18 cellular contexts compared by ENCODE assay signal in the genomic region with DNA sequence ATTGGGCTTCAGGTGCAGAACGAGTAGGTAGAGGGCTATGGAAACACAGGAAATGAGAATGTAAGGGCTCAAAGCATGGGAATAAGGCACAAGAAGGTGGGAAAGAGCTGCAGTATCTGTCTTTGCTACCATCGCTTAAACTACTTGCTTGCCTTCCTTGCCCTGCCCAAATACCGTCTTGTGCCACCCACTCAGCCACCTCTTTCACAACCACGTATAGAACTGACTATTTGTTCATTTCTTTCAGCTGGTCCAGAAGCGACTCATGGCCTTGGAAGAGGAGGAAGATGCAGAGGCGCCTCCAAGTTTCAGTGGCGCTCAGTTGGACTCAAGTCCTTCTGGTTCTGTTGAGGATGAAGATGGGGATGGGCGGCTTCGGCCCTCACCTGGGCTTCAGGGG. TPM values are rescaled to one million over a fixed set of nuclear protein-coding genes. Genes with fewer than 3 reads are reported as not detected.
DNase-seq lines count a peak whose midpoint lies in the region; ATAC-seq and TF ChIP-seq lines count a peak whose summit lies in the region.
"Had no signal": no experiment of that assay in that cellular context is flagged by ENCODE, and none has a peak within 500 bp of the region (broad histone marks: within the 10 kb centered on the region; RNA-seq: fewer than 3 reads in every experiment).

No MANE protein-coding gene starts in this region.

- H3K4me3 Mint-ChIP-seq in activated naive CD8-positive, alpha-beta T cell treated with anti-CD3 and anti-CD28 coated beads, Interleukin-2, amount 10 ng/mL, durations not matched to agents 7 days and 5 days, result no peak overlapping the region
- no peak overlapping the region for H3K4me3 Mint-ChIP-seq in activated naive CD8-positive, alpha-beta T cell treated with anti-CD3 and anti-CD28 coated beads, Interleukin-2, amount 50 U/mL, for 24 hours
- H3K4me3 Mint-ChIP-seq: CD4-positive, alpha-beta T cell; H9 had no signal

- peaks cover 39% of the 10 kb centered on the region for H3K36me3 ChIP-seq in RWPE2 (ENCODE audit: low read depth)

- no peak for ATAC-seq in activated naive CD8-positive, alpha-beta T cell treated with anti-CD3 and anti-CD28 coated beads, Interleukin-2, amount 10 ng/mL, durations not matched to agents 7 days and 5 days (ENCODE audit: low read depth)
- no peak for ATAC-seq in activated naive CD8-positive, alpha-beta T cell treated with anti-CD3 and anti-CD28 coated beads, Interleukin-2, amount 50 U/mL, for 24 hours
- ATAC-seq in RWPE2 (ENCODE audit: low read depth) (0 out of 3 replicates have a peak, but pooled peaks have one; percentile 30), HG03139 (IDR thresholded peaks at IDR 0.05; ENCODE audit: unreplicated experiment) (no peak)
- ATAC-seq: HepG2 had no signal

- H3K9me3 ChIP-seq in RWPE2 (ENCODE audit: severe bottlenecking), result no peaks in the 10 kb centered on the region
- H3K9me3 ChIP-seq: BLaER1 treated with 17β-estradiol and CSF1 and Interleukin-3, amounts not matched to agents 10 nM and 100 nM had no signal

- no peaks in the 10 kb centered on the region for H3K9me3 Mint-ChIP-seq in activated naive CD8-positive, alpha-beta T cell treated with anti-CD3 and anti-CD28 coated beads, Interleukin-2, amount 10 ng/mL, durations not matched to agents 7 days and 5 days
- no peaks in the 10 kb centered on the region for H3K9me3 Mint-ChIP-seq in activated naive CD8-positive, alpha-beta T cell treated with anti-CD3 and anti-CD28 coated beads, Interleukin-2, amount 50 U/mL, for 24 hours
- H3K9me3 Mint-ChIP-seq: CD4-positive, alpha-beta T cell; H9 had no signal

- peak overlapping the region; percentile 13 for H3K27ac Mint-ChIP-seq in activated naive CD8-positive, alpha-beta T cell treated with anti-CD3 and anti-CD28 coated beads, Interleukin-2, amount 10 ng/mL, durations not matched to agents 7 days and 5 days
- no peak overlapping the region for H3K27ac Mint-ChIP-seq in activated naive CD8-positive, alpha-beta T cell treated with anti-CD3 and anti-CD28 coated beads, Interleukin-2, amount 50 U/mL, for 24 hours
- H3K27ac Mint-ChIP-seq: CD4-positive, alpha-beta T cell; H9 had no signal

- no peaks in the 10 kb centered on the region for H3K4me1 ChIP-seq in RWPE2 (ENCODE audit: insufficient read depth, poor library complexity, severe bottlenecking)

- POLR2A ChIA-PET in activated naive CD8-positive, alpha-beta T cell treated with anti-CD3 and anti-CD28 coated beads, Interleukin-2, amount 10 ng/mL, durations not matched to agents 7 days and 5 days (lab: Charles Lee), result no interaction called here

- peaks cover 11% of the 10 kb centered on the region for H3K36me3 Mint-ChIP-seq in activated naive CD8-positive, alpha-beta T cell treated with anti-CD3 and anti-CD28 coated beads, Interleukin-2, amount 10 ng/mL, durations not matched to agents 7 days and 5 days
- H3K36me3 Mint-ChIP-seq in activated naive CD8-positive, alpha-beta T cell treated with anti-CD3 and anti-CD28 coated beads, Interleukin-2, amount 50 U/mL, for 24 hours (ENCODE audit: low read depth), result peaks cover 17% of the 10 kb centered on the region

- H3K27ac ChIP-seq in RWPE2 (ENCODE audit: poor library complexity, severe bottlenecking), result no peak overlapping the region
- H3K27ac ChIP-seq: BLaER1 treated with 17β-estradiol and CSF1 and Interleukin-3, amounts not matched to agents 10 nM and 100 nM had no signal

- no peak overlapping the region for H3K4me3 ChIP-seq in RWPE2 (ENCODE audit: severe bottlenecking)
- H3K4me3 ChIP-seq: BLaER1 treated with 17β-estradiol and CSF1 and Interleukin-3, amounts not matched to agents 10 nM and 100 nM had no signal

- peaks cover 2% of the 10 kb centered on the region for H3K4me1 Mint-ChIP-seq in activated naive CD8-positive, alpha-beta T cell treated with anti-CD3 and anti-CD28 coated beads, Interleukin-2, amount 10 ng/mL, durations not matched to agents 7 days and 5 days
- no peaks in the 10 kb centered on the region for H3K4me1 Mint-ChIP-seq in activated naive CD8-positive, alpha-beta T cell treated with anti-CD3 and anti-CD28 coated beads, Interleukin-2, amount 50 U/mL, for 24 hours

- no peak for DNase-seq in activated naive CD8-positive, alpha-beta T cell treated with anti-CD3 and anti-CD28 coated beads, Interleukin-2, amount 10 ng/mL, durations not matched to agents 7 days and 5 days
- no peak for DNase-seq in activated naive CD8-positive, alpha-beta T cell treated with anti-CD3 and anti-CD28 coated beads, Interleukin-2, amount 50 U/mL, for 24 hours
- DNase-seq in RWPE2 (ENCODE audit: low spot score) (no peak), ecto neural progenitor cell (ENCODE audit: low spot score) (peak; percentile 16), nucleus accumbens (lab: John Stamatoyannopoulos, UW) (no peak), NCI-H1694 treated with DMSO at 0.1 percent for 48 hours (lab: John Stamatoyannopoulos, UW) (no peak)
- DNase-seq: ACHN; CD4-positive, alpha-beta T cell; COR-L47; DMS153; DMS79 treated with DMSO at 0.1 percent for 48 hours; EL; GOT3; H9 had no signal

- no peaks in the 10 kb centered on the region for H3K27me3 ChIP-seq in RWPE2 (ENCODE audit: insufficient read depth, poor library complexity, severe bottlenecking)
- H3K27me3 ChIP-seq: BLaER1 treated with 17β-estradiol and CSF1 and Interleukin-3, amounts not matched to agents 10 nM and 100 nM had no signal

- no peaks in the 10 kb centered on the region for H3K27me3 Mint-ChIP-seq in activated naive CD8-positive, alpha-beta T cell treated with anti-CD3 and anti-CD28 coated beads, Interleukin-2, amount 10 ng/mL, durations not matched to agents 7 days and 5 days
- no peaks in the 10 kb centered on the region for H3K27me3 Mint-ChIP-seq in activated naive CD8-positive, alpha-beta T cell treated with anti-CD3 and anti-CD28 coated beads, Interleukin-2, amount 50 U/mL, for 24 hours
- H3K27me3 Mint-ChIP-seq: CD4-positive, alpha-beta T cell had no signal

- TF ChIP-seq CTCF in RWPE2 (IDR thresholded peaks at IDR 0.05; ENCODE audit: poor library complexity, severe bottlenecking), result no peak

RNA-seq across cellular contexts. Expression of a gene that starts 11.8 kb away (rescaled TPM):
- 100 to 1,000 TPM; 112 to 119 TPM for total RNA-seq in activated naive CD8-positive, alpha-beta T cell treated with anti-CD3 and anti-CD28 coated beads, Interleukin-2, amount 10 ng/mL, durations not matched to agents 7 days and 5 days

RNA-seq across cellular contexts. Expression of a gene that starts 12.1 kb away (rescaled TPM):
- not detected for total RNA-seq in activated naive CD8-positive, alpha-beta T cell treated with anti-CD3 and anti-CD28 coated beads, Interleukin-2, amount 10 ng/mL, durations not matched to agents 7 days and 5 days
- total RNA-seq: A172; CD4-positive, alpha-beta T cell; HepG2 had no signal

RNA-seq across cellular contexts. Expression of a gene that starts 12.3 kb away (rescaled TPM):
- 100 to 1,000 TPM; 142 to 143 TPM for total RNA-seq in activated naive CD8-positive, alpha-beta T cell treated with anti-CD3 and anti-CD28 coated beads, Interleukin-2, amount 10 ng/mL, durations not matched to agents 7 days and 5 days

RNA-seq across cellular contexts. Expression of a gene that starts 17.7 kb away (rescaled TPM):
- 10 to 100 TPM; 42.0 to 44.9 TPM for total RNA-seq in activated naive CD8-positive, alpha-beta T cell treated with anti-CD3 and anti-CD28 coated beads, Interleukin-2, amount 10 ng/mL, durations not matched to agents 7 days and 5 days
